ENCODE assay signal across 8 cellular contexts in the genomic region with DNA sequence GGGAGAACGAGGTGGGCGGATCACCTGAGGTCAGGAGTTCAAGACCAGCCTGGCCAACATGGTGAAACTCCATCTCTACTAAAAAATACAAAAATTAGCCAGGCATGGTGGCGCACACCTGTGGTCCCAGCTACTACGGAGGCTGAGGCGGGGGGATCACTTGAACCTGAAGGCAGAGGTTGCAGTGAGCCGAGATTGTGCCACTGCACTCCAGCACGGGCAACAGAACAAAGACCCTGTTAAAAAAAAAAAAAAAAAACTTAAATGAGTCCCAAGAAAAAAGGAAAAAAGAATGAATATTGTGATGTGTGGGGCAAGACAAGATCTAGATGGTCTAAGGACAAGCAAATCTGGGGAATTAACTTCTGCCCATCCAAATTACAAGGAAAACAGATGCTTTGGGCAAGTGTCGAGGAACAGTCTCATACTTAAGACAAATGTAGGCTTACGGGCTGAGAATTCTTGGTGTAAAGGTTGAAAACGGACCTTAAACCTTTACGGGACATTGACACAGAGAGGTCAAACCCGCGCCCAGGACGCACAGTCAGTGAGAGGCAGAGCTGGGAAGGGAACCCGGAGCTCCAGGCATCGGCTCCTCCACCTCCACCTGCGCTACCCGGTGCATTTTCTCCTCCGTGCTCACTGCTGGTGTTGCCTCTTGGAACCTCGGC. TPM values are rescaled to one million over a fixed set of nuclear protein-coding genes. Genes with fewer than 3 reads are reported as not detected.
DNase-seq lines count a peak whose midpoint lies in the region; ATAC-seq and TF ChIP-seq lines count a peak whose summit lies in the region.

No MANE protein-coding gene starts in this region.

- CTCF ChIA-PET in activated naive CD4-positive, alpha-beta T cell treated with anti-CD3 and anti-CD28 coated beads for 36 hours (lab: Charles Lee), result no interaction called here

- H3K4me1 ChIP-seq in ovary (ENCODE audit: insufficient read depth), result peaks cover 6% of the 10 kb centered on the region

- peak overlapping the region; percentile 83 for H3K4me3 Mint-ChIP-seq in activated naive CD4-positive, alpha-beta T cell treated with anti-CD3 and anti-CD28 coated beads for 36 hours

- WGBS in ovary, 3 donors, result 27 to 41% (median 31%) methylated on average over 18 to 20 of the region's 20 CpGs

- H3K27me3 ChIP-seq in ovary, result no peaks in the 10 kb centered on the region

- H3K27ac ChIP-seq in ovary, result no peak overlapping the region

- H3K4me1 Mint-ChIP-seq in activated naive CD4-positive, alpha-beta T cell treated with anti-CD3 and anti-CD28 coated beads for 36 hours (ENCODE audit: low read depth), result peaks cover 20% of the 10 kb centered on the region

- no peak for TF ChIP-seq EP300 in ovary (IDR thresholded peaks at IDR 0.05)

- no peak overlapping the region for H3K27ac Mint-ChIP-seq in activated naive CD4-positive, alpha-beta T cell treated with anti-CD3 and anti-CD28 coated beads for 36 hours

- H3K27me3 Mint-ChIP-seq in activated naive CD4-positive, alpha-beta T cell treated with anti-CD3 and anti-CD28 coated beads for 36 hours (ENCODE audit: low read depth), result peaks cover 2% of the 10 kb centered on the region

- peaks cover 5% of the 10 kb centered on the region for H3K36me3 Mint-ChIP-seq in activated naive CD4-positive, alpha-beta T cell treated with anti-CD3 and anti-CD28 coated beads for 36 hours (ENCODE audit: low read depth)

- intact Hi-C loops in activated naive CD4-positive, alpha-beta T cell treated with anti-CD3 and anti-CD28 coated beads for 36 hours (cut with micrococcal nuclease), result loop anchor here (1.0 to 2.0 kb wide), 6 partner anchors 9 to 139 kb away; partner anchors contain the start of genes ZNF132, ZNF584, ZNF837 and ZSCAN22
- intact Hi-C loops in ovary (cut with DNase I), result no loop called here

- TF ChIP-seq CTCF in NB4 (IDR thresholded peaks at IDR 0.05; ENCODE audit: low read depth, low read length) (no peak), epithelial cell of esophagus (IDR thresholded peaks at IDR 0.05; ENCODE audit: insufficient read depth, low read depth, low read length, missing control alignments) (no peak), ovary (IDR thresholded peaks at IDR 0.05) (no peak)

- DNase-seq in activated naive CD4-positive, alpha-beta T cell treated with anti-CD3 and anti-CD28 coated beads for 36 hours, result no peak
- no peak for DNase-seq in activated naive CD4-positive, alpha-beta T cell treated with Interleukin-2 at 50 U/mL for 16 hours
- DNase-seq in NB4 (ENCODE audit: low read depth), result no peak
- DNase-seq in epithelial cell of esophagus (ENCODE audit: low read depth), result no peak
- DNase-seq in ovary, result no peak
- DNase-seq in OCI-M1 (lab: John Stamatoyannopoulos, UW), result no peak

- H3K4me3 ChIP-seq in NB4 (ENCODE audit: low read depth, low read length) (peak overlapping the region; percentile 49), epithelial cell of esophagus (ENCODE audit: low read length) (peak overlapping the region; percentile 73), ovary (peak overlapping the region; percentile 62)

- ATAC-seq in GM18519 (IDR thresholded peaks at IDR 0.05; ENCODE audit: low FRiP score, unreplicated experiment), result no peak
- ATAC-seq in GM21367 (IDR thresholded peaks at IDR 0.05; ENCODE audit: unreplicated experiment), result no peak

- no peaks in the 10 kb centered on the region for H3K9me3 ChIP-seq in ovary

- TF ChIP-seq POLR2A in NB4 (IDR thresholded peaks at IDR 0.05; ENCODE audit: extremely low read depth, insufficient read length) (no peak), ovary (IDR thresholded peaks at IDR 0.05) (no peak)

- no peaks in the 10 kb centered on the region for H3K36me3 ChIP-seq in ovary

- no peaks in the 10 kb centered on the region for H3K9me3 Mint-ChIP-seq in activated naive CD4-positive, alpha-beta T cell treated with anti-CD3 and anti-CD28 coated beads for 36 hours

RNA-seq across cellular contexts. Expression of gene ZNF324, which starts 0.7 kb away (rescaled TPM):
- total RNA-seq in activated naive CD4-positive, alpha-beta T cell treated with anti-CD3 and anti-CD28 coated beads for 36 hours, result 1 to 10 TPM; 2.4 to 3.0 TPM
- 10 to 100 TPM; 14.2 to 20.2 (median 18.6) TPM for total RNA-seq in ovary
- 1 to 10 TPM; 3.9 to 8.7 TPM for polyA plus RNA-seq in ovary

RNA-seq across cellular contexts. Expression of gene ZNF446, which starts 9.9 kb away (rescaled TPM):
- 1 to 10 TPM; 2.6 to 2.9 TPM for total RNA-seq in activated naive CD4-positive, alpha-beta T cell treated with anti-CD3 and anti-CD28 coated beads for 36 hours
- total RNA-seq in ovary, result 10 to 100 TPM; 16.2 to 20.9 (median 18.6) TPM
- 10 to 100 TPM in 1 of 2 donors, 1 to 10 TPM in 1; 1.9 to 24.9 TPM for polyA plus RNA-seq in ovary

RNA-seq across cellular contexts. Expression of gene ZNF324B, which starts 14.8 kb away (rescaled TPM):
- total RNA-seq in activated naive CD4-positive, alpha-beta T cell treated with anti-CD3 and anti-CD28 coated beads for 36 hours, result 1 to 10 TPM; 5.8 to 6.2 TPM
- total RNA-seq in ovary, result 10 to 100 TPM in 1 of 7 donors, 1 to 10 TPM in 6; 4.7 to 11.4 (median 8.5) TPM
- 1 to 10 TPM; 4.2 to 4.7 TPM for polyA plus RNA-seq in ovary

RNA-seq across cellular contexts. Expression of gene ZNF132, which starts 26.3 kb away (rescaled TPM):
- 1 to 10 TPM; 2.8 to 2.9 TPM for total RNA-seq in activated naive CD4-positive, alpha-beta T cell treated with anti-CD3 and anti-CD28 coated beads for 36 hours
- total RNA-seq in ovary, result 10 to 100 TPM in 2 of 7 donors, 1 to 10 TPM in 5; 6.2 to 12.5 (median 8.6) TPM
- polyA plus RNA-seq in ovary, result 1 to 10 TPM; 3.3 to 5.9 TPM

RNA-seq across cellular contexts. Expression of gene SLC27A5, which starts 45.6 kb away (rescaled TPM):
- 10 to 100 TPM; 13.8 to 14.4 TPM for total RNA-seq in activated naive CD4-positive, alpha-beta T cell treated with anti-CD3 and anti-CD28 coated beads for 36 hours
- 10 to 100 TPM in 4 of 7 donors, 1 to 10 TPM in 3; 6.5 to 14.8 (median 11.1) TPM for total RNA-seq in ovary
- polyA plus RNA-seq in ovary, result 10 to 100 TPM in 1 of 2 donors, under 1 TPM in 1; 0.70 to 14.2 TPM

Comparison
In these comparisons a context has a peak if more than half of its experiments do, and no peak if none do; other contexts are left out.
1. RNA of gene ZNF446, which starts 9.9 kb away (total RNA-seq): 16.2 to 20.9 TPM in ovary; 2.6 to 2.9 TPM in activated naive CD4-positive, alpha-beta T cell treated with anti-CD3 and anti-CD28 coated beads for 36 hours; every median in the first group is over 4 times any median in the second.
2. Peak in every context shown above with its lines, with median percentiles within 50 percentile points of each other: H3K4me3 ChIP-seq.